1 cellular context compared by ENCODE assay signal in genomic region chr9:128276574-128277270, GRCh38.
TF ChIP-seq lines count a peak whose summit lies in the region.

No MANE protein-coding gene starts in this region.

TF ChIP-seq in HCT116, 20 proteins besides CTCF, POLR2A, EP300 and RAD21 (continued from another document):
- no peak for TF ChIP-seq ZBTB33 (IDR thresholded peaks at IDR 0.05; ENCODE audit: extremely low read depth, insufficient replicate concordance, low read length)
- TF ChIP-seq ELF1 (IDR thresholded peaks at IDR 0.05; ENCODE audit: borderline replicate concordance, low read depth): no peak
- TF ChIP-seq TCF7L2 (IDR thresholded peaks at IDR 0.05; ENCODE audit: borderline replicate concordance, extremely low read depth, insufficient read depth, insufficient read length): no peak
- no peak for TF ChIP-seq SIN3A (IDR thresholded peaks at IDR 0.05; ENCODE audit: low read depth)
- TF ChIP-seq REST (IDR thresholded peaks at IDR 0.05; ENCODE audit: low read depth): no peak
- no peak for TF ChIP-seq MAX (IDR thresholded peaks at IDR 0.05)
- no peak for TF ChIP-seq EZH2 (IDR thresholded peaks at IDR 0.05)
- TF ChIP-seq SRF (IDR thresholded peaks at IDR 0.05; ENCODE audit: low read depth): no peak
